In genomic region chr19:21610787-21611186, GRCh38 we compare ENCODE assay signal across 1 cellular context.
TF ChIP-seq lines count a peak whose summit lies in the region.

No MANE protein-coding gene starts in this region.

TF ChIP-seq in K562, 482 proteins besides CTCF, POLR2A, EP300 and RAD21 (continued from another document and continues in another):
- no peak for TF ChIP-seq THAP12 (CRISPR knock-in tag; IDR thresholded peaks at IDR 0.05)
- TF ChIP-seq KLF6 (CRISPR knock-in tag; IDR thresholded peaks at IDR 0.05; ENCODE audit: borderline replicate concordance): peak; percentile 92
- TF ChIP-seq PHB (CRISPR knock-in tag; IDR thresholded peaks at IDR 0.05): no peak
- no peak for TF ChIP-seq CEBPG (CRISPR knock-in tag; IDR thresholded peaks at IDR 0.05)
- TF ChIP-seq CEBPG (tag; conservative IDR thresholded peaks at IDR 0.05 in 1 of 2, IDR thresholded peaks at IDR 0.05 in 1 of 2): no peak
- TF ChIP-seq MTA2 (IDR thresholded peaks at IDR 0.05; ENCODE audit: low read depth): no peak
- TF ChIP-seq ASH1L (IDR thresholded peaks at IDR 0.05; ENCODE audit: borderline replicate concordance, low read depth, partially characterized antibody): no peak
- peak; percentile 93 for TF ChIP-seq ZNF583 (CRISPR knock-in tag; IDR thresholded peaks at IDR 0.05)
- TF ChIP-seq NUFIP1 (IDR thresholded peaks at IDR 0.05; ENCODE audit: partially characterized antibody): no peak
- no peak for TF ChIP-seq ZBTB12 (CRISPR knock-in tag; IDR thresholded peaks at IDR 0.05)
- no peak for TF ChIP-seq CBX8 (IDR thresholded peaks at IDR 0.05; ENCODE audit: borderline replicate concordance, extremely low read depth, low read depth, low read length, poor library complexity, severe bottlenecking)
- TF ChIP-seq JUN (IDR thresholded peaks at IDR 0.05; ENCODE audit: borderline replicate concordance, low read depth, low read length): no peak
- no peak for TF ChIP-seq JUN (CRISPR knock-in tag; IDR thresholded peaks at IDR 0.05; ENCODE audit: borderline replicate concordance)
- no peak for TF ChIP-seq ZFP1 (CRISPR knock-in tag; IDR thresholded peaks at IDR 0.05)
- TF ChIP-seq ZNF140 (CRISPR knock-in tag; IDR thresholded peaks at IDR 0.05): no peak
- no peak for TF ChIP-seq MBD1 (CRISPR knock-in tag; IDR thresholded peaks at IDR 0.05)
- no peak for TF ChIP-seq ARID3B (CRISPR knock-in tag; IDR thresholded peaks at IDR 0.05; ENCODE audit: borderline replicate concordance)
- no peak for TF ChIP-seq SMARCA5 (IDR thresholded peaks at IDR 0.05)
- TF ChIP-seq FOXM1 (IDR thresholded peaks at IDR 0.05; ENCODE audit: low read depth): no peak
- no peak for TF ChIP-seq FOXM1 (CRISPR knock-in tag; IDR thresholded peaks at IDR 0.05; ENCODE audit: low read depth)
- no peak for TF ChIP-seq E2F3 (CRISPR knock-in tag; IDR thresholded peaks at IDR 0.05)
- TF ChIP-seq SMC3 (conservative IDR thresholded peaks at IDR 0.05; ENCODE audit: insufficient read depth, low read depth, low read length): no peak
- TF ChIP-seq ZNF778 (CRISPR knock-in tag; IDR thresholded peaks at IDR 0.05): no peak
- TF ChIP-seq SMAD2 (IDR thresholded peaks at IDR 0.05; ENCODE audit: low read depth, low read length): no peak
- no peak for TF ChIP-seq ETS2 (tag; IDR thresholded peaks at IDR 0.05; ENCODE audit: borderline replicate concordance, poor library complexity, severe bottlenecking)
- no peak for TF ChIP-seq ERF (CRISPR knock-in tag; IDR thresholded peaks at IDR 0.05)
- no peak for TF ChIP-seq SUPT5H (IDR thresholded peaks at IDR 0.05)
- TF ChIP-seq HDGF (IDR thresholded peaks at IDR 0.05): no peak
- TF ChIP-seq SREBF1 (IDR thresholded peaks at IDR 0.05; ENCODE audit: borderline replicate concordance, low read depth, low read length): no peak
- peak; percentile 68 for TF ChIP-seq SMAD4 (CRISPR knock-in tag; conservative IDR thresholded peaks at IDR 0.05)
- no peak for TF ChIP-seq PBX2 (CRISPR knock-in tag; IDR thresholded peaks at IDR 0.05; ENCODE audit: low read depth)
- no peak for TF ChIP-seq PBX2 (tag; conservative IDR thresholded peaks at IDR 0.05; ENCODE audit: low read depth)
- TF ChIP-seq NR3C1 (CRISPR knock-in tag; IDR thresholded peaks at IDR 0.05): no peak
- TF ChIP-seq CTBP1 (IDR thresholded peaks at IDR 0.05; ENCODE audit: borderline replicate concordance): no peak
- TF ChIP-seq TCF3 (CRISPR knock-in tag; IDR thresholded peaks at IDR 0.05): no peak
- no peak for TF ChIP-seq NFE2 (IDR thresholded peaks at IDR 0.05; ENCODE audit: low read depth)
- TF ChIP-seq FOXO4 (CRISPR knock-in tag; IDR thresholded peaks at IDR 0.05): no peak
- TF ChIP-seq GMEB1 (CRISPR knock-in tag; IDR thresholded peaks at IDR 0.05): no peak
- no peak for TF ChIP-seq SLC30A9 (CRISPR knock-in tag; IDR thresholded peaks at IDR 0.05)
- no peak for TF ChIP-seq ID3 (CRISPR knock-in tag; IDR thresholded peaks at IDR 0.05)
- TF ChIP-seq ID3 (tag; IDR thresholded peaks at IDR 0.05): peak; percentile 44; the same call in 1 of the 2 replicates
- TF ChIP-seq HBP1 (CRISPR knock-in tag; IDR thresholded peaks at IDR 0.05): no peak
- TF ChIP-seq DPF2 (IDR thresholded peaks at IDR 0.05): no peak
- TF ChIP-seq ZNF561 (CRISPR knock-in tag; conservative IDR thresholded peaks at IDR 0.05): no peak
- no peak for TF ChIP-seq ZC3H4 (CRISPR knock-in tag; IDR thresholded peaks at IDR 0.05; ENCODE audit: borderline replicate concordance)
- no peak for TF ChIP-seq KLF10 (CRISPR knock-in tag; IDR thresholded peaks at IDR 0.05)
- TF ChIP-seq POLR2H (tag; IDR thresholded peaks at IDR 0.05; ENCODE audit: low read depth): no peak
- no peak for TF ChIP-seq FOXP1 (CRISPR knock-in tag; IDR thresholded peaks at IDR 0.05)
